10 cellular contexts compared by ENCODE assay signal in genomic region chr11:46837860-46838259, GRCh38.
"Had no signal": no experiment of that assay in that cellular context is flagged by ENCODE, and none has a peak within 500 bp of the region (broad histone marks: within the 10 kb centered on the region; RNA-seq: fewer than 3 reads in every experiment).

No MANE protein-coding gene starts in this region.

- H3K4me3 Mint-ChIP-seq: GM23338, H9, HFFc6 had no signal

- H3K9me3 Mint-ChIP-seq: GM23338, H9, HFFc6, IgD-negative memory B cell had no signal

- H3K27ac Mint-ChIP-seq: GM23338, HFFc6, IgD-negative memory B cell had no signal

- H3K27ac ChIP-seq: HL-60 had no signal

- H3K4me3 ChIP-seq: GM23338 had no signal

- H2AFZ ChIP-seq: GM23338 had no signal

- H3K4me2 ChIP-seq: GM23338 had no signal

- DNase-seq: H9, HCEC 1CT, HFFc6, KG1 had no signal

- FAIRE-seq: H1, H54, HepG2 had no signal

- ATAC-seq: HepG2 had no signal

- H3K27me3 Mint-ChIP-seq: IgD-negative memory B cell had no signal
